Comparison of ENCODE assay signal across 8 cellular contexts in genomic region chr18:500556-501405, GRCh38. TPM values are rescaled to one million over a fixed set of nuclear protein-coding genes. Genes with fewer than 3 reads are reported as not detected.
DNase-seq lines count a peak whose midpoint lies in the region; ATAC-seq and TF ChIP-seq lines count a peak whose summit lies in the region.

COLEC12 (minus strand) TSS chr18:500701; CDS start chr18:500514, 187 bp downstream.

- TF ChIP-seq CTCF in dorsolateral prefrontal cortex (IDR thresholded peaks at IDR 0.05 in 54 of 56, conservative IDR thresholded peaks at IDR 0.05 in 2 of 56; ENCODE audit: low read depth in 1 of 56, partially characterized antibody in 56 of 56) (peak in 1 of 56 donors; percentile 4), upper lobe of right lung (IDR thresholded peaks at IDR 0.05) (no peak)

- no peaks in the 10 kb centered on the region for H3K9me3 ChIP-seq in upper lobe of right lung

- H3K4me1 Mint-ChIP-seq in activated T-cell treated with anti-CD3 and anti-CD28 coated beads, Interleukin-2, amount 50 U/mL, for 24 hours (ENCODE audit: low read depth), result peaks cover 11% of the 10 kb centered on the region

- peaks cover 0 to 40% (median 19%) of the 10 kb centered on the region in 45 donors for H3K27me3 ChIP-seq in dorsolateral prefrontal cortex
- H3K27me3 ChIP-seq in upper lobe of right lung, result peaks cover 4% of the 10 kb centered on the region

- ATAC-seq in upper lobe of right lung (peak; percentile 88), HG03469 (IDR thresholded peaks at IDR 0.05; ENCODE audit: unreplicated experiment) (no peak)

- no peak within 1 kb of the TSS for H3K27ac Mint-ChIP-seq in activated T-cell treated with anti-CD3 and anti-CD28 coated beads, Interleukin-2, amount 50 U/mL, for 24 hours

- peaks cover 3% of the 10 kb centered on the region for H3K4me1 ChIP-seq in upper lobe of right lung

- H3K4me3 Mint-ChIP-seq in activated T-cell treated with anti-CD3 and anti-CD28 coated beads, Interleukin-2, amount 50 U/mL, for 24 hours, result peak within 1 kb of the TSS; percentile 4

- H3K27me3 Mint-ChIP-seq in activated T-cell treated with anti-CD3 and anti-CD28 coated beads, Interleukin-2, amount 50 U/mL, for 24 hours, result peaks cover 54% of the 10 kb centered on the region

- H3K27ac ChIP-seq in dorsolateral prefrontal cortex, result peak within 1 kb of the TSS in 16 of 59 donors; percentile 26 to 77 (median 42)
- peak within 1 kb of the TSS; percentile 68 for H3K27ac ChIP-seq in upper lobe of right lung

- intact Hi-C loops in dorsolateral prefrontal cortex (cut with DNase I), result loop anchor here in 1 of 2 donors (10.0 kb wide), 1 partner anchor 114 kb away; no protein-coding TSS in a partner anchor
- intact Hi-C loops in upper lobe of right lung (cut with DNase I), result no loop called here

- H3K36me3 Mint-ChIP-seq in activated T-cell treated with anti-CD3 and anti-CD28 coated beads, Interleukin-2, amount 50 U/mL, for 24 hours (ENCODE audit: low read depth), result no peaks in the 10 kb centered on the region

- H3K9me3 Mint-ChIP-seq in activated T-cell treated with anti-CD3 and anti-CD28 coated beads, Interleukin-2, amount 50 U/mL, for 24 hours, result no peaks in the 10 kb centered on the region

- H3K36me3 ChIP-seq in upper lobe of right lung, result no peaks in the 10 kb centered on the region

- no peak for DNase-seq in activated T-cell treated with anti-CD3 and anti-CD28 coated beads, Interleukin-2, amount 50 U/mL, for 24 hours
- no peak for DNase-seq in activated T-cell treated with anti-CD3 and anti-CD28 coated beads, Interleukin-2, amount 50 U/mL, for 1 hour
- DNase-seq in dorsolateral prefrontal cortex (peak in 2 of 10 donors; percentile 16 to 54), mesenteric fat pad (ENCODE audit: low spot score) (no peak), upper lobe of right lung (peak; percentile 85), NOMO-1 (lab: John Stamatoyannopoulos, UW; ENCODE audit: unreplicated experiment in 2 of 2) (no peak), NCI-H1417 treated with DMSO at 0.1 percent for 48 hours (lab: John Stamatoyannopoulos, UW) (no peak)

- peak within 1 kb of the TSS; percentile 11 to 77 (median 59) for H3K4me3 ChIP-seq in dorsolateral prefrontal cortex
- peak within 1 kb of the TSS; percentile 58 for H3K4me3 ChIP-seq in upper lobe of right lung

RNA-seq across cellular contexts. Expression of gene COLEC12, which starts in this region (rescaled TPM):
- 10 to 100 TPM in 76 of 120 experiments, 1 to 10 TPM in 44; 5.5 to 34.4 (median 11.3) TPM for total RNA-seq in dorsolateral prefrontal cortex
- 36.7 TPM for total RNA-seq in mesenteric fat pad
- total RNA-seq in upper lobe of right lung, result 55.2 TPM
